ENCODE assay signal across 23 cellular contexts in the genomic region with DNA sequence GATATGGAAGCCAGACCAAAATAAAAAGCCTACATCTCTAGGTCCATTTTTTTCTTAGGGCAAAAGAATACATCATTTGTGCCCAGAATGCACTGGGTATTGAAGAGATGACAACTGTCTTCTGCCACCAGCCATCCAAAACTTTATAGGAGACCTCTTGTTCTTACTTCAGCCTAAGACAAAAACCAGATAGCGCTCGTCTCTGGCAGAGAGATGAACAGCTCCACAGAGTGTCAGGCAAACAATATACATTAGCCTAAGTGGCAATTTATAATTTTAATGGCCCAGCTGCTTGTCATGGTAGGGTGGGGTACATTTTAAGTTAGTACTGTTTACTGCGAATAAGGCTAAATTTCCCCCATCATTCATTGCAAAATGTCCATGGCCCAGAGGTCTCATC.
"Had no signal": no experiment of that assay in that cellular context is flagged by ENCODE, and none has a peak within 500 bp of the region (broad histone marks: within the 10 kb centered on the region; RNA-seq: fewer than 3 reads in every experiment).

No MANE protein-coding gene starts in this region.

- H3K4me3 Mint-ChIP-seq: stimulated activated effector memory CD8-positive, alpha-beta T cell treated with anti-CD3 and anti-CD28 coated beads, Interleukin-12 subunit alpha, Interleukin-12 subunit beta, amount 100 ng/mL, for 72 hours; stimulated activated memory B cell treated with anti-CD40 and anti-IgM and Interleukin-4, amounts not matched to agents 10 μg/mL and 1 μg/mL and 100 μg/mL, for 72 hours; stimulated activated naive B cell treated with anti-CD40 and anti-IgM and Interleukin-4, amounts not matched to agents 10 μg/mL and 1 μg/mL and 100 μg/mL, for 72 hours; stimulated activated naive CD8-positive, alpha-beta T cell treated with anti-CD3 and anti-CD28 coated beads, Interleukin-15, amount 100 ng/mL, for 72 hours; stimulated activated naive CD8-positive, alpha-beta T cell treated with anti-CD3 and anti-CD28 coated beads, Interleukin-15, Interleukin-2, amounts not matched to agents 100 ng/mL and 50 ng/mL, for 24 hours had no signal

- DNase-seq: stimulated activated CD4-positive, alpha-beta T cell treated with anti-CD3 and anti-CD28 coated beads, Interleukin-2, amount 100 ng/mL, for 48 hours; stimulated activated CD4-positive, alpha-beta T cell treated with anti-CD3 and anti-CD28 coated beads, Interleukin-4, amount 100 ng/mL, for 1 hour; stimulated activated CD4-positive, alpha-beta T cell treated with anti-CD3 and anti-CD28 coated beads, Interleukin-4, amount 100 ng/mL, for 24 hours; stimulated activated CD4-positive, alpha-beta T cell treated with anti-CD3 and anti-CD28 coated beads, Interleukin-4, amount 100 ng/mL, for 4 hours; stimulated activated CD8-positive, alpha-beta memory T cell treated with anti-CD3 and anti-CD28 coated beads, Interleukin-4, amount 100 ng/mL, for 48 hours; stimulated activated naive B cell treated with anti-CD40 and anti-IgM and Interleukin-4, amounts not matched to agents 10 μg/mL and 1 μg/mL and 100 μg/mL, for 72 hours; stimulated activated naive CD4-positive, alpha-beta T cell; stimulated activated naive CD4-positive, alpha-beta T cell treated with Interleukin-2 at 50 U/mL for 16 hours; stimulated activated naive CD8-positive, alpha-beta T cell treated with anti-CD3 and anti-CD28 coated beads, Interleukin-15, amount 100 ng/mL, for 72 hours; stimulated activated naive CD8-positive, alpha-beta T cell treated with anti-CD3 and anti-CD28 coated beads, Interleukin-15, Interleukin-2, amounts not matched to agents 100 U/mL and 50 U/mL, for 24 hours; stomach; substantia nigra; testis; thyroid gland; tibial artery; transverse colon; trophoblast cell; upper lobe of left lung; upper lobe of right lung; uterus had no signal

- H3K9me3 Mint-ChIP-seq: stimulated activated effector memory CD8-positive, alpha-beta T cell treated with anti-CD3 and anti-CD28 coated beads, Interleukin-12 subunit alpha, Interleukin-12 subunit beta, amount 100 ng/mL, for 72 hours; stimulated activated naive CD8-positive, alpha-beta T cell treated with anti-CD3 and anti-CD28 coated beads, Interleukin-15, amount 100 ng/mL, for 72 hours; stimulated activated naive CD8-positive, alpha-beta T cell treated with anti-CD3 and anti-CD28 coated beads, Interleukin-15, Interleukin-2, amounts not matched to agents 100 ng/mL and 50 ng/mL, for 24 hours had no signal

- H3K27me3 Mint-ChIP-seq: stimulated activated naive CD8-positive, alpha-beta T cell treated with anti-CD3 and anti-CD28 coated beads, Interleukin-15, Interleukin-2, amounts not matched to agents 100 ng/mL and 50 ng/mL, for 24 hours had no signal

- H3K27ac Mint-ChIP-seq: stimulated activated effector memory CD8-positive, alpha-beta T cell treated with anti-CD3 and anti-CD28 coated beads, Interleukin-12 subunit alpha, Interleukin-12 subunit beta, amount 100 ng/mL, for 72 hours; stimulated activated memory B cell treated with anti-CD40 and anti-IgM and Interleukin-4, amounts not matched to agents 10 μg/mL and 1 μg/mL and 100 μg/mL, for 72 hours; stimulated activated naive B cell treated with anti-CD40 and anti-IgM and Interleukin-4, amounts not matched to agents 10 μg/mL and 1 μg/mL and 100 μg/mL, for 72 hours; stimulated activated naive CD8-positive, alpha-beta T cell treated with anti-CD3 and anti-CD28 coated beads, Interleukin-15, amount 100 ng/mL, for 72 hours; stimulated activated naive CD8-positive, alpha-beta T cell treated with anti-CD3 and anti-CD28 coated beads, Interleukin-15, Interleukin-2, amounts not matched to agents 100 ng/mL and 50 ng/mL, for 24 hours had no signal

- H3K36me3 Mint-ChIP-seq: stimulated activated effector memory CD8-positive, alpha-beta T cell treated with anti-CD3 and anti-CD28 coated beads, Interleukin-12 subunit alpha, Interleukin-12 subunit beta, amount 100 ng/mL, for 72 hours; stimulated activated memory B cell treated with anti-CD40 and anti-IgM and Interleukin-4, amounts not matched to agents 10 μg/mL and 1 μg/mL and 100 μg/mL, for 72 hours; stimulated activated naive B cell treated with anti-CD40 and anti-IgM and Interleukin-4, amounts not matched to agents 10 μg/mL and 1 μg/mL and 100 μg/mL, for 72 hours had no signal
